Comparison of ENCODE assay signal across 8 cellular contexts in the genomic region with DNA sequence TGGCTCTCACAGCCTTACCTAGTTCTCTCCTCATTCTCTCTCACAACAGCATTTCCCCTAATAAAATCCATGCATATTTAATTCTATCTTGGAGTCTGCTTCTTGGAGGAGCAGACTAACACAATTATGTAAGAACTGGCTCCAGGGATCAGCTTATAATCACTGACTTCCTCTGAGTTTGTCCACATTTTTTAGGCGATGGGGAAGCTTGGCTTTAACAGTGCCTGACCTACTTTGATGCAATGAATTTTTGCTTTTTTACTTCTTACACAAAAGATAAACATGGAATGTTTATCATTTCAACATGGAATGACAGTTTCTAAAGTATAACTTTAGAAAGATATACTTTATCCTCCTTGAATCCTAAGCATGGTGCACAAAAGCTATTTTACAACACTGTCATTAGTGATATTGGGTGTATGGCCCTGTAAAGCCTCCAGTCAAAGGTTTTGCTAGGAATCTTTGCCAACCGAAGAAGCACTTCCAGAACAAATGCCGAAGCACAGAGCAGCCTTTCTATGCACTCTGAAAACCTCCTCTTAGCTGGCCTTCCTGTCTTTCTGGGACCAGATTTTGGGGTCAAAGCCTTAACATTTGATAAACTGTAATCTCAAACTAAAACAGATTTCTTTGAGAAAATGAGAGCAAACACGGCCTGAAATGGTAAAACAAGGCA. TPM values are rescaled to one million over a fixed set of nuclear protein-coding genes. Genes with fewer than 3 reads are reported as not detected.
DNase-seq lines count a peak whose midpoint lies in the region; ATAC-seq and TF ChIP-seq lines count a peak whose summit lies in the region.

No MANE protein-coding gene starts in this region.

- no peaks in the 10 kb centered on the region for H3K9me3 Mint-ChIP-seq in CD4-positive, alpha-beta memory T cell

- H3K4me3 Mint-ChIP-seq in CD4-positive, alpha-beta memory T cell: peak overlapping the region; percentile 81 to 97 (median 92)

- POLR2A ChIA-PET in CD4-positive, alpha-beta memory T cell (lab: Charles Lee; ENCODE audit: partially characterized antibody): interaction anchor here (0.8 to 3.0 kb wide), 6 partner anchors 11 to 486 kb away, joined by 3 to 13 read pairs (median 3); a partner anchor contains a TSS

- peak overlapping the region in 5 of 7 donors; percentile 59 to 95 (median 90) for H3K27ac Mint-ChIP-seq in CD4-positive, alpha-beta memory T cell

- H3K27me3 Mint-ChIP-seq in CD4-positive, alpha-beta memory T cell: no peaks in the 10 kb centered on the region

- H3K27me3 ChIP-seq in CD4-positive, alpha-beta memory T cell (ENCODE audit: insufficient read depth, low read length): no peaks in the 10 kb centered on the region
- no peaks in the 10 kb centered on the region for H3K27me3 ChIP-seq in foreskin keratinocyte
- H3K27me3 ChIP-seq in ovary: no peaks in the 10 kb centered on the region

- ATAC-seq in SK-N-SH treated with all-trans-retinoic acid at 6 μM for 48 hours (peak; percentile 43), foreskin keratinocyte (no peak), HG02759 (IDR thresholded peaks at IDR 0.05; ENCODE audit: unreplicated experiment) (no peak)

- CTCF ChIA-PET in CD4-positive, alpha-beta memory T cell (lab: Charles Lee; ENCODE audit: partially characterized antibody): interaction anchor here (0.8 to 4.9 kb wide), 11 partner anchors 9 to 668 kb away, joined by 3 to 59 read pairs (median 5); a partner anchor contains a TSS

- H3K4me1 Mint-ChIP-seq in CD4-positive, alpha-beta memory T cell: peaks cover 12 to 34% (median 24%) of the 10 kb centered on the region in 4 donors

- 0 to 2% (median 1%) methylated on average over 4 of the region's 4 CpGs for WGBS in ovary, 3 donors

- peak overlapping the region; percentile 42 for H3K27ac ChIP-seq in CD4-positive, alpha-beta memory T cell (ENCODE audit: low read depth, low read length)
- peak overlapping the region; percentile 24 for H3K27ac ChIP-seq in foreskin keratinocyte
- H3K27ac ChIP-seq in ovary: peak overlapping the region; percentile 17 to 46

- DNase-seq in CD4-positive, alpha-beta memory T cell: no peak
- no peak for DNase-seq in foreskin keratinocyte
- no peak for DNase-seq in ovary
- no peak for DNase-seq in GM20000 (ENCODE audit: low spot score)
- no peak for DNase-seq in GM19240 (ENCODE audit: insufficient read length, low spot score)
- DNase-seq in NOMO-1 treated with dmso at 0.1 percent for 144 hours (lab: John Stamatoyannopoulos, UW; ENCODE audit: unreplicated experiment): no peak

- TF ChIP-seq CTCF in foreskin keratinocyte (conservative IDR thresholded peaks at IDR 0.05): no peak
- no peak for TF ChIP-seq CTCF in ovary (IDR thresholded peaks at IDR 0.05)
- TF ChIP-seq CTCF in GM20000 (IDR thresholded peaks at IDR 0.05; ENCODE audit: extremely low read depth, missing control alignments): no peak

- no peaks in the 10 kb centered on the region for H3K9me3 ChIP-seq in CD4-positive, alpha-beta memory T cell (ENCODE audit: control insufficient read depth in 1 of 2, low read length in 2 of 2)
- H3K9me3 ChIP-seq in ovary: no peaks in the 10 kb centered on the region

- no peak for TF ChIP-seq EP300 in ovary (IDR thresholded peaks at IDR 0.05)

- peaks cover 0 to 3% of the 10 kb centered on the region in 2 donors for H3K36me3 Mint-ChIP-seq in CD4-positive, alpha-beta memory T cell

- intact Hi-C loops in CD4-positive, alpha-beta memory T cell (cut with micrococcal nuclease): loop anchor here (1.0 to 2.0 kb wide), 8 partner anchors 23 to 668 kb away; a partner anchor contains a TSS
- intact Hi-C loops in ovary (cut with DNase I): loop anchor here in 3 of 4 donors (10.0 kb wide), 2 partner anchors 474 to 664 kb away; no protein-coding TSS in a partner anchor

- TF ChIP-seq POLR2A in ovary (IDR thresholded peaks at IDR 0.05): no peak

- no peaks in the 10 kb centered on the region for H3K36me3 ChIP-seq in CD4-positive, alpha-beta memory T cell (ENCODE audit: insufficient read depth, low read length)
- no peaks in the 10 kb centered on the region for H3K36me3 ChIP-seq in ovary

- H3K4me1 ChIP-seq in CD4-positive, alpha-beta memory T cell (ENCODE audit: insufficient read depth, low read length): peaks cover 14% of the 10 kb centered on the region
- H3K4me1 ChIP-seq in foreskin keratinocyte: peaks cover 4% of the 10 kb centered on the region
- H3K4me1 ChIP-seq in ovary (ENCODE audit: insufficient read depth): peaks cover 16% of the 10 kb centered on the region

- peak overlapping the region; percentile 4 to 54 for H3K4me3 ChIP-seq in CD4-positive, alpha-beta memory T cell (ENCODE audit: low read length in 2 of 2)
- H3K4me3 ChIP-seq in ovary: peak overlapping the region; percentile 33

TF ChIP-seq in SK-N-SH treated with all-trans-retinoic acid at 6 μM for 48 hours, 23 proteins besides CTCF, POLR2A, EP300 and RAD21:
- TF ChIP-seq CSDC2 (CRISPR knock-in tag; IDR thresholded peaks at IDR 0.05): no peak

RNA-seq across cellular contexts. Expression of a gene that starts 0.8 kb away (rescaled TPM):
- total RNA-seq in CD4-positive, alpha-beta memory T cell: 10 to 100 TPM; 20.1 to 20.5 TPM
- 10 to 100 TPM; 24.2 to 25.3 TPM for polyA plus RNA-seq in CD4-positive, alpha-beta memory T cell
- total RNA-seq in foreskin keratinocyte: 23.6 and 32.0 TPM in 2 replicates
- polyA plus RNA-seq in foreskin keratinocyte: 25.9 and 29.5 TPM in 2 replicates
- 10 to 100 TPM; 42.2 to 92.6 (median 65.9) TPM for total RNA-seq in ovary
- 10 to 100 TPM; 82.6 to 90.6 TPM for polyA plus RNA-seq in ovary

RNA-seq across cellular contexts. Expression of a gene that starts 22.3 kb away (rescaled TPM):
- 10 to 100 TPM; 17.1 to 19.7 TPM for total RNA-seq in CD4-positive, alpha-beta memory T cell
- 10 to 100 TPM; 15.9 to 16.3 TPM for polyA plus RNA-seq in CD4-positive, alpha-beta memory T cell
- total RNA-seq in foreskin keratinocyte: 15.9 and 16.8 TPM in 2 replicates
- polyA plus RNA-seq in foreskin keratinocyte: 6.9 and 8.3 TPM in 2 replicates
- 10 to 100 TPM; 11.2 to 19.2 (median 17.0) TPM for total RNA-seq in ovary
- 10 to 100 TPM; 11.0 to 17.0 TPM for polyA plus RNA-seq in ovary
